9 cellular contexts compared by ENCODE assay signal in the genomic region with DNA sequence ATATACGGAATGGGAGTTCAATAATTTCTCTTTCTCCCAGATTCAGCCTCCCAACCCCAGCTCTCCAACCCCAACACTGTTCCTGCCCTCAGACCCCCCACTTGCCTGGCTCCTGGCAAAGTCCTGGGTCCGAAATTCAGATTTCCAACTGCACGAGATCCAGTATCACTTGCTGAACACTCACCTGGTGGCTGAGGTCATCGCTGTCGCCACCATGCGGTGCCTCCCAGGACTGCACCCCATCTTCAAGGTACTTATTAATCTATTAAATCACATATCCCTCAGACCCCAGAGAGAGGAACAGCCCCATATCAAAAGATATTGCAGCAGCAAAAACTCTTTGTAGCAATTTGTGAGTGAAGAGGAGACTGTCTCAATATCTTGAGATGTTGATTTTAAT. TPM values are rescaled to one million over a fixed set of nuclear protein-coding genes. Genes with fewer than 3 reads are reported as not detected.
DNase-seq lines count a peak whose midpoint lies in the region; ATAC-seq and TF ChIP-seq lines count a peak whose summit lies in the region.
"Had no signal": no experiment of that assay in that cellular context is flagged by ENCODE, and none has a peak within 500 bp of the region (broad histone marks: within the 10 kb centered on the region; RNA-seq: fewer than 3 reads in every experiment).

No MANE protein-coding gene starts in this region.

- intact Hi-C loops in activated naive CD4-positive, alpha-beta T cell treated with anti-CD3 and anti-CD28 coated beads for 36 hours (cut with micrococcal nuclease), result no loop called here

- peaks cover 5% of the 10 kb centered on the region; the same call in 1 of the 2 replicates for H3K4me1 Mint-ChIP-seq in HFFc6 (ENCODE audit: low read depth)
- peaks cover 6% of the 10 kb centered on the region for H3K4me1 Mint-ChIP-seq in activated naive CD4-positive, alpha-beta T cell treated with anti-CD3 and anti-CD28 coated beads for 36 hours (ENCODE audit: low read depth)

- no peak overlapping the region for H3K4me3 ChIP-seq in AG10803 (ENCODE audit: low read length)

- peaks cover 20% of the 10 kb centered on the region for H3K36me3 Mint-ChIP-seq in HFFc6 (ENCODE audit: low read depth)
- H3K36me3 Mint-ChIP-seq in activated naive CD4-positive, alpha-beta T cell treated with anti-CD3 and anti-CD28 coated beads for 36 hours (ENCODE audit: low read depth), result peaks cover 19% of the 10 kb centered on the region

- no peak overlapping the region for H3K27ac Mint-ChIP-seq in HFFc6
- H3K27ac Mint-ChIP-seq in activated naive CD4-positive, alpha-beta T cell treated with anti-CD3 and anti-CD28 coated beads for 36 hours, result no peak overlapping the region

- DNase-seq in AG10803 (ENCODE audit: low read depth), result no peak
- DNase-seq in HFFc6, result no peak
- DNase-seq in activated naive CD4-positive, alpha-beta T cell treated with anti-CD3 and anti-CD28 coated beads for 36 hours, result peak; percentile 66
- DNase-seq in left kidney (ENCODE audit: low read depth, low spot score), result peak; percentile 55
- no peak for DNase-seq in KBM-7

- in situ Hi-C loops in KBM-7 (cut with MboI; ENCODE audit: low pct_unique_long_range_greater_than_20kb, low sequenced_read_pairs), result loop anchor here (10.0 kb wide), 1 partner anchor 87 kb away; no protein-coding TSS in a partner anchor

- H3K4me3 Mint-ChIP-seq in HFFc6, result no peak overlapping the region
- H3K4me3 Mint-ChIP-seq in activated naive CD4-positive, alpha-beta T cell treated with anti-CD3 and anti-CD28 coated beads for 36 hours, result no peak overlapping the region
- H3K4me3 Mint-ChIP-seq: naive thymus-derived CD8-positive, alpha-beta T cell had no signal

- CTCF ChIA-PET in activated naive CD4-positive, alpha-beta T cell treated with anti-CD3 and anti-CD28 coated beads for 36 hours (lab: Charles Lee), result interaction anchor here (0.8 to 1.7 kb wide), 4 partner anchors 9 to 87 kb away, joined by 3 to 4 read pairs (median 4); no protein-coding TSS in a partner anchor

- TF ChIP-seq CTCF in AG10803 (conservative IDR thresholded peaks at IDR 0.05; ENCODE audit: low read length) (peak; percentile 65), HFFc6 (IDR thresholded peaks at IDR 0.05) (peak; percentile 75)

- peaks cover 1% of the 10 kb centered on the region for H3K27me3 Mint-ChIP-seq in HFFc6 (ENCODE audit: insufficient read depth)
- H3K27me3 Mint-ChIP-seq in activated naive CD4-positive, alpha-beta T cell treated with anti-CD3 and anti-CD28 coated beads for 36 hours (ENCODE audit: low read depth), result no peaks in the 10 kb centered on the region
- H3K27me3 Mint-ChIP-seq: naive thymus-derived CD8-positive, alpha-beta T cell had no signal

- ATAC-seq in HG02870 (IDR thresholded peaks at IDR 0.05; ENCODE audit: unreplicated experiment) (no peak), GM21515 (IDR thresholded peaks at IDR 0.05; ENCODE audit: unreplicated experiment) (no peak), GM18909 (IDR thresholded peaks at IDR 0.05; ENCODE audit: poor library complexity, unreplicated experiment) (no peak)
- ATAC-seq: naive thymus-derived CD8-positive, alpha-beta T cell had no signal

- no peaks in the 10 kb centered on the region for H3K9me3 Mint-ChIP-seq in HFFc6
- no peaks in the 10 kb centered on the region for H3K9me3 Mint-ChIP-seq in activated naive CD4-positive, alpha-beta T cell treated with anti-CD3 and anti-CD28 coated beads for 36 hours
- H3K9me3 Mint-ChIP-seq: naive thymus-derived CD8-positive, alpha-beta T cell had no signal

RNA-seq across cellular contexts. Expression of a gene that starts 5.7 kb away (rescaled TPM):
- total RNA-seq in HFFc6 (2021; fragmentation: NEBNext Ultra II Directional; extraction: Animal tissue kit (Norgen Biotek cat#: 25700)), result not detected
- not detected for total RNA-seq in activated naive CD4-positive, alpha-beta T cell treated with anti-CD3 and anti-CD28 coated beads for 36 hours
- total RNA-seq: naive thymus-derived CD8-positive, alpha-beta T cell had no signal

RNA-seq across cellular contexts. Expression of a gene that starts 10.9 kb away (rescaled TPM):
- total RNA-seq in HFFc6 (2021; fragmentation: NEBNext Ultra II Directional; extraction: Animal tissue kit (Norgen Biotek cat#: 25700)), result 100 to 1,000 TPM; 286 to 382 (median 343) TPM
- total RNA-seq in activated naive CD4-positive, alpha-beta T cell treated with anti-CD3 and anti-CD28 coated beads for 36 hours, result 100 to 1,000 TPM; 120 to 130 TPM

RNA-seq across cellular contexts. Expression of a gene that starts 21.3 kb away (rescaled TPM):
- total RNA-seq in HFFc6 (2021; fragmentation: NEBNext Ultra II Directional; extraction: Animal tissue kit (Norgen Biotek cat#: 25700)), result not detected
- under 1 TPM; 0.62 to 0.74 TPM for total RNA-seq in activated naive CD4-positive, alpha-beta T cell treated with anti-CD3 and anti-CD28 coated beads for 36 hours
- total RNA-seq: naive thymus-derived CD8-positive, alpha-beta T cell had no signal

RNA-seq across cellular contexts. Expression of a gene that starts 34.3 kb away (rescaled TPM):
- total RNA-seq in HFFc6 (2021; fragmentation: NEBNext Ultra II Directional; extraction: Animal tissue kit (Norgen Biotek cat#: 25700)), result 1 to 10 TPM; 1.6 to 3.4 (median 1.9) TPM
- total RNA-seq in activated naive CD4-positive, alpha-beta T cell treated with anti-CD3 and anti-CD28 coated beads for 36 hours, result 1 to 10 TPM; 4.1 to 5.3 TPM

RNA-seq across cellular contexts. Expression of a gene that starts 42.3 kb away (rescaled TPM):
- not detected for total RNA-seq in HFFc6 (2021; fragmentation: NEBNext Ultra II Directional; extraction: Animal tissue kit (Norgen Biotek cat#: 25700))
- total RNA-seq in activated naive CD4-positive, alpha-beta T cell treated with anti-CD3 and anti-CD28 coated beads for 36 hours, result under 1 TPM; 0.30 to 0.64 TPM

Comparison
In these comparisons a context has a peak if more than half of its experiments do, and no peak if none do; other contexts are left out.
1. DNase-seq: peak in activated naive CD4-positive, alpha-beta T cell treated with anti-CD3 and anti-CD28 coated beads for 36 hours (single experiment) and left kidney (single experiment); none in AG10803 (single experiment), HFFc6 (single experiment) and KBM-7 (single experiment).